In genomic region chr4:130147618-130148017, GRCh38 we compare ENCODE assay signal across 1 cellular context.
TF ChIP-seq lines count a peak whose summit lies in the region.

No MANE protein-coding gene starts in this region.

TF ChIP-seq in GM23338, 12 proteins besides CTCF, POLR2A, EP300 and RAD21 (continued from another document):
- TF ChIP-seq, protein P1, sequence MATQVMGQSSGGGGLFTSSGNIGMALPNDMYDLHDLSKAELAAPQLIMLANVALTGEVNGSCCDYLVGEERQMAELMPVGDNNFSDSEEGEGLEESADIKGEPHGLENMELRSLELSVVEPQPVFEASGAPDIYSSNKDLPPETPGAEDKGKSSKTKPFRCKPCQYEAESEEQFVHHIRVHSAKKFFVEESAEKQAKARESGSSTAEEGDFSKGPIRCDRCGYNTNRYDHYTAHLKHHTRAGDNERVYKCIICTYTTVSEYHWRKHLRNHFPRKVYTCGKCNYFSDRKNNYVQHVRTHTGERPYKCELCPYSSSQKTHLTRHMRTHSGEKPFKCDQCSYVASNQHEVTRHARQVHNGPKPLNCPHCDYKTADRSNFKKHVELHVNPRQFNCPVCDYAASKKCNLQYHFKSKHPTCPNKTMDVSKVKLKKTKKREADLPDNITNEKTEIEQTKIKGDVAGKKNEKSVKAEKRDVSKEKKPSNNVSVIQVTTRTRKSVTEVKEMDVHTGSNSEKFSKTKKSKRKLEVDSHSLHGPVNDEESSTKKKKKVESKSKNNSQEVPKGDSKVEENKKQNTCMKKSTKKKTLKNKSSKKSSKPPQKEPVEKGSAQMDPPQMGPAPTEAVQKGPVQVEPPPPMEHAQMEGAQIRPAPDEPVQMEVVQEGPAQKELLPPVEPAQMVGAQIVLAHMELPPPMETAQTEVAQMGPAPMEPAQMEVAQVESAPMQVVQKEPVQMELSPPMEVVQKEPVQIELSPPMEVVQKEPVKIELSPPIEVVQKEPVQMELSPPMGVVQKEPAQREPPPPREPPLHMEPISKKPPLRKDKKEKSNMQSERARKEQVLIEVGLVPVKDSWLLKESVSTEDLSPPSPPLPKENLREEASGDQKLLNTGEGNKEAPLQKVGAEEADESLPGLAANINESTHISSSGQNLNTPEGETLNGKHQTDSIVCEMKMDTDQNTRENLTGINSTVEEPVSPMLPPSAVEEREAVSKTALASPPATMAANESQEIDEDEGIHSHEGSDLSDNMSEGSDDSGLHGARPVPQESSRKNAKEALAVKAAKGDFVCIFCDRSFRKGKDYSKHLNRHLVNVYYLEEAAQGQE (IDR thresholded peaks at IDR 0.05; ENCODE audit: unreplicated experiment): no peak
- no peak for TF ChIP-seq ZNF331 (CRISPR knock-in tag; IDR thresholded peaks at IDR 0.05; ENCODE audit: low read depth)
- TF ChIP-seq CREB1 (CRISPR knock-in tag; IDR thresholded peaks at IDR 0.05; ENCODE audit: low read depth): no peak
- no peak for TF ChIP-seq JUNB (IDR thresholded peaks at IDR 0.05; ENCODE audit: unreplicated experiment)
